ENCODE assay signal across 10 cellular contexts in the genomic region with DNA sequence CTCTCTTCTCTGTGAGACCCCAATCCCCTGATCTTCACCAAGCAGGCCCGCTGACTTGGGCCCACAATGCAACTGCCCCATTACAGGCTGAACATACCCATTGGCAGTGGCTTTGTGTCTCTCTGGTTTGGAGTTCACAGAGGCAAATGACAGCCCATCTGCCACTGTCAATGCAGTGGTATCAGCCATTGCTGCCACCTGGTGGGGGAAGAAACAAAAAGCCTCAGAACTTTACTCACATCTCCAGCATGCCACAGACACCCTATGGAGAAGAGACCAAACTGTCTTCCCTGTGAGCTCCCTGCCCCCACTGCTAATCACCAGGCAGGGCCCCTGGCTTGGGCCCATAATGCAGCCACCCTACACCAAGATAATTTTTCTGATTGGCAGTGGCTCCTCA.
DNase-seq lines count a peak whose midpoint lies in the region; ATAC-seq and TF ChIP-seq lines count a peak whose summit lies in the region.
"Had no signal": no experiment of that assay in that cellular context is flagged by ENCODE, and none has a peak within 500 bp of the region (broad histone marks: within the 10 kb centered on the region; RNA-seq: fewer than 3 reads in every experiment).

No MANE protein-coding gene starts in this region.

- H3K4me3 Mint-ChIP-seq in CD4-positive, alpha-beta memory T cell = peak overlapping the region in 3 of 8 donors; percentile 5 to 55 (median 21)

- H4K20me1 ChIP-seq in OCI-LY3 (ENCODE audit: insufficient read depth, low read length) = no peaks in the 10 kb centered on the region

- TF ChIP-seq CTCF in OCI-LY3 (IDR thresholded peaks at IDR 0.05; ENCODE audit: low read depth, low read length) = peak; percentile 53

- no peaks in the 10 kb centered on the region for H3K4me1 ChIP-seq in CD4-positive, alpha-beta memory T cell (ENCODE audit: insufficient read depth, low read length)
- peaks cover 5% of the 10 kb centered on the region; the same call in 1 of the 2 replicates for H3K4me1 ChIP-seq in OCI-LY3 (ENCODE audit: low read length)

- no peaks in the 10 kb centered on the region for H3K79me2 ChIP-seq in OCI-LY3 (ENCODE audit: low read length)

- no peak overlapping the region for H3K4me3 ChIP-seq in CD4-positive, alpha-beta memory T cell (ENCODE audit: low read length in 2 of 2)
- H3K4me3 ChIP-seq in OCI-LY3 (ENCODE audit: low read length) = no peak overlapping the region

- H3K27me3 ChIP-seq in CD4-positive, alpha-beta memory T cell (ENCODE audit: insufficient read depth, low read length) = no peaks in the 10 kb centered on the region
- H3K27me3 ChIP-seq in OCI-LY3 (ENCODE audit: low read depth, low read length) = no peaks in the 10 kb centered on the region

- H3K9me3 Mint-ChIP-seq in CD4-positive, alpha-beta memory T cell = peaks cover 0 to 18% (median 10%) of the 10 kb centered on the region in 8 donors

- H3K9me3 ChIP-seq in CD4-positive, alpha-beta memory T cell (ENCODE audit: control insufficient read depth in 1 of 2, low read length in 2 of 2) = no peaks in the 10 kb centered on the region
- no peaks in the 10 kb centered on the region for H3K9me3 ChIP-seq in OCI-LY3 (ENCODE audit: insufficient read depth, low read length)

- H3K27ac ChIP-seq in CD4-positive, alpha-beta memory T cell (ENCODE audit: low read depth, low read length) = no peak overlapping the region
- no peak overlapping the region for H3K27ac ChIP-seq in OCI-LY3 (ENCODE audit: low read length)

- POLR2A ChIA-PET in CD4-positive, alpha-beta memory T cell (lab: Charles Lee; ENCODE audit: partially characterized antibody) = no interaction called here

- intact Hi-C loops in CD4-positive, alpha-beta memory T cell (cut with micrococcal nuclease) = no loop called here

- no peaks in the 10 kb centered on the region for H3K27me3 Mint-ChIP-seq in CD4-positive, alpha-beta memory T cell
- H3K27me3 Mint-ChIP-seq: naive B cell had no signal

- no peak overlapping the region for H3K9ac ChIP-seq in OCI-LY3 (ENCODE audit: low read length)

- H2AFZ ChIP-seq in OCI-LY3 (ENCODE audit: low read depth, low read length) = no peak overlapping the region

- peaks cover 8 to 44% (median 21%) of the 10 kb centered on the region in 4 donors for H3K4me1 Mint-ChIP-seq in CD4-positive, alpha-beta memory T cell

- H3K36me3 Mint-ChIP-seq in CD4-positive, alpha-beta memory T cell = peaks cover 0 to 4% of the 10 kb centered on the region in 2 donors
- H3K36me3 Mint-ChIP-seq: naive B cell had no signal

- H3K36me3 ChIP-seq in CD4-positive, alpha-beta memory T cell (ENCODE audit: insufficient read depth, low read length) = no peaks in the 10 kb centered on the region
- H3K36me3 ChIP-seq in OCI-LY3 (replicated peaks; ENCODE audit: low read depth, low read length) = no peaks in the 10 kb centered on the region

- CTCF ChIA-PET in CD4-positive, alpha-beta memory T cell (lab: Charles Lee; ENCODE audit: partially characterized antibody) = interaction anchor here (0.7 kb wide), 1 partner anchor 12 kb away, joined by 3 read pairs; no protein-coding TSS in a partner anchor

- peak overlapping the region in 4 of 7 donors; percentile 48 to 82 (median 66) for H3K27ac Mint-ChIP-seq in CD4-positive, alpha-beta memory T cell
- H3K27ac Mint-ChIP-seq: activated naive CD4-positive, alpha-beta T cell treated with anti-CD3 and anti-CD28 coated beads, Interleukin-2, amount 50 U/mL, for 72 hours; naive B cell had no signal

- DNase-seq in CD4-positive, alpha-beta memory T cell = peak in 4 of 5 donors; percentile 34 to 51 (median 40)
- DNase-seq in glomerular visceral epithelial cell (ENCODE audit: extremely low spot score) = peak; percentile 22
- DNase-seq: naive B cell had no signal

- ATAC-seq in GM18867 (IDR thresholded peaks at IDR 0.05; ENCODE audit: unreplicated experiment) = peak; percentile 77
- ATAC-seq in HG02840 (IDR thresholded peaks at IDR 0.05; ENCODE audit: low FRiP score, unreplicated experiment) = no peak
- no peak for ATAC-seq in HG02571 (IDR thresholded peaks at IDR 0.05; ENCODE audit: unreplicated experiment)
- ATAC-seq in HG03045 (IDR thresholded peaks at IDR 0.05; ENCODE audit: unreplicated experiment) = no peak
- no peak for ATAC-seq in GM19455 (IDR thresholded peaks at IDR 0.05; ENCODE audit: unreplicated experiment)
- ATAC-seq: activated naive CD4-positive, alpha-beta T cell treated with anti-CD3 and anti-CD28 coated beads, Interleukin-2, amount 50 U/mL, for 72 hours had no signal

- no peak overlapping the region for H3K4me2 ChIP-seq in OCI-LY3 (ENCODE audit: low read length)
